In the genomic region with DNA sequence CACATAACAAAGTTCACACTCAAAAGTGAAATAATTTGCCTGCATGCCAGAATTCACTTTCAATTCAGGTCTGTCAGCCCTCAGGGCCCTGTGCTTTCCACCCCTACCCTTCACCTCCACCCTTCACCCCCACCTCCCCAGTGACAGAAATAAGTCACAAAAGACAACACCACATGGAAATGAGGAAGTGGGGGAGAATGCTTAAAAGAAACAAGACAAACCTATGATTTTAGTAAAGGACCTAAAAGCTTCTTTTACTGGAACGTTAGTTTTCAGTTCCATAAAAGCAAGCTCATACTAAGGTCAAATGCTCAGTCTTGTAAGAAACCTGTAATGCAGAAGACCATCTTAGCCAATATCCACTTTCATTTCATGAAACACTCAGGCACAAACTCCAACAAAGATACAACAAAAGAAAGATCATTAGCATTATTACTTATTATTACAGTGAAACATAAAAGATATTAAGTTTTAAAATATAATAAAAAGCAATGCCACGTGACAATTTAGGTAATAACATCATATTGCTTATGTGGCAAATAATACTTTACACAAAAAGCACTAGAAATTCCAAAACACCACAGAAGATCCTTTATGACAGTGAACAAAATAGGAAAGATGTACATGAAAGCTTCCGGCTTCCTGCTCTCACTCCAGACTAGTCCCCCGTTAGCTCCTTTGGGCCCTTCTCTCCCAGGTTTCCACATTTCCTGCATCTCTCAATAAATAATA, we compare ENCODE assay signal across 1 cellular context.
TF ChIP-seq lines count a peak whose summit lies in the region.

No MANE protein-coding gene starts in this region.

TF ChIP-seq in WTC11, 78 proteins besides CTCF, POLR2A, EP300 and RAD21 (continued from another document):
- TF ChIP-seq, protein P1, sequence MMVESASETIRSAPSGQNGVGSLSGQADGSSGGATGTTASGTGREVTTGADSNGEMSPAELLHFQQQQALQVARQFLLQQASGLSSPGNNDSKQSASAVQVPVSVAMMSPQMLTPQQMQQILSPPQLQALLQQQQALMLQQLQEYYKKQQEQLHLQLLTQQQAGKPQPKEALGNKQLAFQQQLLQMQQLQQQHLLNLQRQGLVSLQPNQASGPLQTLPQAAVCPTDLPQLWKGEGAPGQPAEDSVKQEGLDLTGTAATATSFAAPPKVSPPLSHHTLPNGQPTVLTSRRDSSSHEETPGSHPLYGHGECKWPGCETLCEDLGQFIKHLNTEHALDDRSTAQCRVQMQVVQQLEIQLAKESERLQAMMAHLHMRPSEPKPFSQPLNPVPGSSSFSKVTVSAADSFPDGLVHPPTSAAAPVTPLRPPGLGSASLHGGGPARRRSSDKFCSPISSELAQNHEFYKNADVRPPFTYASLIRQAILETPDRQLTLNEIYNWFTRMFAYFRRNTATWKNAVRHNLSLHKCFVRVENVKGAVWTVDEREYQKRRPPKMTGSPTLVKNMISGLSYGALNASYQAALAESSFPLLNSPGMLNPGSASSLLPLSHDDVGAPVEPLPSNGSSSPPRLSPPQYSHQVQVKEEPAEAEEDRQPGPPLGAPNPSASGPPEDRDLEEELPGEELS (CRISPR knock-in tag; IDR thresholded peaks at IDR 0.05) = no peak
- TF ChIP-seq TP53 (CRISPR knock-in tag; IDR thresholded peaks at IDR 0.05) = no peak
- TF ChIP-seq CBFB (CRISPR knock-in tag; IDR thresholded peaks at IDR 0.05; ENCODE audit: low read depth) = no peak
- no peak for TF ChIP-seq NFATC4 (CRISPR knock-in tag; IDR thresholded peaks at IDR 0.05)
